In the genomic region with DNA sequence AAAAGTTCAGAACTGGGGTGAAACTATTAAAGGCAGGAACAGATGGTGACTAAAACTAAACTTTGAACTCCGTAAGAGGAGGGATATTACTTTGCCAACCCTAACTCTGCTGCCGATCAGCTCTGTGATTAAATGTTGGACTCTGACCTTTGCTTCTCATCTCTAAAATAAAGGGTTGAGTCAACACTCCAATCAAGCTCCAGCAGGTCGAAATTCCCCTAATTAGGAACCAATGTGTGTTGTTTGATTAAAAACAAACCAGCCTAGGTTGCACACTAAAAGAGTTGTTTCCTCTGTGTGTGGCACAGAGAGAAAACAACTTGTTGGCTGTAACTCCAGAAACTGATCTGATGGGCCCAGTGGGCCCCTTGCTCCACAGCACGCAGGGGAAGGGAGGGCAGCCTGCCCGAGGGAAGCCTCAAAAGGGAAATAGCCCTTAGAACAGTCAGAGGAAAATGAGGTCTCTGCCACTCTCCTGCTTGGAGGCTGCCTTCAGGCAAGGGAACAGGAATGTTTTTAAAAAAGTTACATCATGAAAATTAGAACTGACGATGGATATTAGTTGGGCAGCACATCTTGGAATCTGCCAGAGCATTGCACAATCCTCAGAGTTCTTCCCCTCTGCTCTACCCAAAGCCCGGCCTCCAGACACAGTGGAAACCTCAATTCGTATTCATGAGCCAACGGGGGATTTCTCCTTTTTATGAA, we compare ENCODE assay signal across 11 cellular contexts.
DNase-seq lines count a peak whose midpoint lies in the region; ATAC-seq lines count a peak whose summit lies in the region.
"Had no signal": no experiment of that assay in that cellular context is flagged by ENCODE, and none has a peak within 500 bp of the region (broad histone marks: within the 10 kb centered on the region; RNA-seq: fewer than 3 reads in every experiment).

No MANE protein-coding gene starts in this region.

- 31% methylated on average over 9 of the region's 9 CpGs for WGBS in aorta, 2 donors

- H3K27ac ChIP-seq in duodenal mucosa (ENCODE audit: low read depth, low read length), result peak overlapping the region; percentile 34
- peak overlapping the region in 1 of 2 donors; percentile 65 for H3K27ac ChIP-seq in aorta (ENCODE audit: low read depth in 1 of 2, low read length in 2 of 2)
- H3K27ac ChIP-seq in CD4-positive, alpha-beta memory T cell (ENCODE audit: low read depth, low read length), result no peak overlapping the region

- no peaks in the 10 kb centered on the region for H3K4me1 Mint-ChIP-seq in CD4-positive, alpha-beta memory T cell
- H3K4me1 Mint-ChIP-seq: activated naive CD4-positive, alpha-beta T cell treated with anti-CD3 and anti-CD28 coated beads, Interleukin-2, amount 10 ng/mL, durations not matched to agents 7 days and 5 days had no signal

- intact Hi-C loops in aorta (cut with DNase I), result no loop called here
- intact Hi-C loops in CD4-positive, alpha-beta memory T cell (cut with micrococcal nuclease), result no loop called here

- H3K36me3 Mint-ChIP-seq in CD4-positive, alpha-beta memory T cell, result no peaks in the 10 kb centered on the region
- H3K36me3 Mint-ChIP-seq: activated naive CD4-positive, alpha-beta T cell treated with anti-CD3 and anti-CD28 coated beads, Interleukin-2, amount 10 ng/mL, durations not matched to agents 7 days and 5 days had no signal

- no peaks in the 10 kb centered on the region for H3K27me3 ChIP-seq in duodenal mucosa (ENCODE audit: control insufficient read depth in 1 of 2, insufficient read depth in 2 of 2, low read length in 2 of 2)
- no peaks in the 10 kb centered on the region for H3K27me3 ChIP-seq in mucosa of stomach (ENCODE audit: control insufficient read depth, insufficient read depth, low read length)
- no peaks in the 10 kb centered on the region for H3K27me3 ChIP-seq in aorta (ENCODE audit: control insufficient read depth in 1 of 2, insufficient read depth in 2 of 2, low read length in 1 of 2)
- no peaks in the 10 kb centered on the region for H3K27me3 ChIP-seq in CD4-positive, alpha-beta memory T cell (ENCODE audit: insufficient read depth, low read length)

- CTCF ChIA-PET in CD4-positive, alpha-beta memory T cell (lab: Charles Lee; ENCODE audit: partially characterized antibody), result no interaction called here

- peak overlapping the region; percentile 34 to 38 for H3K4me3 ChIP-seq in duodenal mucosa (ENCODE audit: low read depth in 1 of 2, low read length in 2 of 2)
- H3K4me3 ChIP-seq in mucosa of stomach (ENCODE audit: low read length), result no peak overlapping the region
- H3K4me3 ChIP-seq in aorta (ENCODE audit: low read length in 2 of 2), result peak overlapping the region in 1 of 2 donors; percentile 25
- no peak overlapping the region for H3K4me3 ChIP-seq in CD4-positive, alpha-beta memory T cell (ENCODE audit: low read length in 2 of 2)

- DNase-seq in NCI-H146 (lab: John Stamatoyannopoulos, UW) (peak; percentile 17), NCI-H146 treated with DMSO at 0.1 percent for 48 hours (lab: John Stamatoyannopoulos, UW; ENCODE audit: unreplicated experiment) (no peak), aorta (no peak), pons (ENCODE audit: low spot score) (no peak)
- no peak for DNase-seq in CD4-positive, alpha-beta memory T cell
- DNase-seq: activated naive CD4-positive, alpha-beta T cell treated with anti-CD3 and anti-CD28 coated beads, Interleukin-2, amount 10 ng/mL, durations not matched to agents 7 days and 5 days; NCI-H1417 had no signal

- no peak overlapping the region for H3K27ac Mint-ChIP-seq in CD4-positive, alpha-beta memory T cell
- H3K27ac Mint-ChIP-seq: activated naive CD4-positive, alpha-beta T cell treated with anti-CD3 and anti-CD28 coated beads, Interleukin-2, amount 10 ng/mL, durations not matched to agents 7 days and 5 days; T-helper 1 cell treated with Interleukin-12 subunit alpha and Interleukin-12 subunit beta and Interleukin-4 antibody, amounts not matched to agents 30 μg/mL and 1 μg/mL, for 36 hours had no signal

- H3K9me3 Mint-ChIP-seq in CD4-positive, alpha-beta memory T cell, result peaks cover 0 to 5% (median 3%) of the 10 kb centered on the region in 8 donors
- H3K9me3 Mint-ChIP-seq: activated naive CD4-positive, alpha-beta T cell treated with anti-CD3 and anti-CD28 coated beads, Interleukin-2, amount 10 ng/mL, durations not matched to agents 7 days and 5 days; T-helper 1 cell treated with Interleukin-12 subunit alpha and Interleukin-12 subunit beta and Interleukin-4 antibody, amounts not matched to agents 30 μg/mL and 1 μg/mL, for 36 hours had no signal

- H3K9me3 ChIP-seq in duodenal mucosa (ENCODE audit: control insufficient read depth in 1 of 2, low read length in 2 of 2) (no peaks in the 10 kb centered on the region), mucosa of stomach (ENCODE audit: control insufficient read depth, low read length) (no peaks in the 10 kb centered on the region), aorta (ENCODE audit: control insufficient read depth, low read length) (no peaks in the 10 kb centered on the region)
- H3K9me3 ChIP-seq in CD4-positive, alpha-beta memory T cell (ENCODE audit: control insufficient read depth in 1 of 2, low read length in 2 of 2), result no peaks in the 10 kb centered on the region

- ATAC-seq in aorta (ENCODE audit: low FRiP score), result peak; percentile 86
- ATAC-seq in HG03439 (IDR thresholded peaks at IDR 0.05; ENCODE audit: unreplicated experiment), result no peak

- H3K4me1 ChIP-seq in duodenal mucosa (ENCODE audit: control insufficient read depth in 1 of 2, insufficient read depth in 2 of 2, low read length in 2 of 2), result peaks cover 15 to 30% of the 10 kb centered on the region in 2 donors
- H3K4me1 ChIP-seq in mucosa of stomach (ENCODE audit: control insufficient read depth, insufficient read depth, low read length), result peaks cover 32% of the 10 kb centered on the region
- H3K4me1 ChIP-seq in aorta (ENCODE audit: control insufficient read depth in 1 of 2, insufficient read depth in 2 of 2, low read length in 2 of 2), result no peaks in the 10 kb centered on the region
- H3K4me1 ChIP-seq in CD4-positive, alpha-beta memory T cell (ENCODE audit: insufficient read depth, low read length), result no peaks in the 10 kb centered on the region

- H3K9ac ChIP-seq in duodenal mucosa (ENCODE audit: low read depth in 1 of 2, low read length in 2 of 2) (peak overlapping the region in 1 of 2 donors; percentile 29), mucosa of stomach (ENCODE audit: low read length) (peak overlapping the region; percentile 30)

- POLR2A ChIA-PET in CD4-positive, alpha-beta memory T cell (lab: Charles Lee; ENCODE audit: partially characterized antibody), result no interaction called here

- no peak overlapping the region for H3K4me3 Mint-ChIP-seq in CD4-positive, alpha-beta memory T cell
- H3K4me3 Mint-ChIP-seq: activated naive CD4-positive, alpha-beta T cell treated with anti-CD3 and anti-CD28 coated beads, Interleukin-2, amount 10 ng/mL, durations not matched to agents 7 days and 5 days; T-helper 1 cell treated with Interleukin-12 subunit alpha and Interleukin-12 subunit beta and Interleukin-4 antibody, amounts not matched to agents 30 μg/mL and 1 μg/mL, for 36 hours had no signal

- H3K27me3 Mint-ChIP-seq in CD4-positive, alpha-beta memory T cell, result no peaks in the 10 kb centered on the region

- H3K36me3 ChIP-seq in duodenal mucosa (ENCODE audit: control insufficient read depth in 1 of 2, insufficient read depth in 2 of 2, low read length in 2 of 2) (no peaks in the 10 kb centered on the region), mucosa of stomach (ENCODE audit: control insufficient read depth, insufficient read depth, low read length) (no peaks in the 10 kb centered on the region), aorta (ENCODE audit: control insufficient read depth in 1 of 2, insufficient read depth in 2 of 2, low read length in 1 of 2) (no peaks in the 10 kb centered on the region)
- no peaks in the 10 kb centered on the region for H3K36me3 ChIP-seq in CD4-positive, alpha-beta memory T cell (ENCODE audit: insufficient read depth, low read length)

Comparison
In these comparisons a context has a peak if more than half of its experiments do, and no peak if none do; other contexts are left out.
1. H3K4me3 ChIP-seq: peak in duodenal mucosa (2 of 2); none in mucosa of stomach (single experiment) and CD4-positive, alpha-beta memory T cell (0 of 2).